In genomic region chrX:107542500-107542899, GRCh38 we compare ENCODE assay signal across 9 cellular contexts.
DNase-seq lines count a peak whose midpoint lies in the region; ATAC-seq and TF ChIP-seq lines count a peak whose summit lies in the region.
"Had no signal": no experiment of that assay in that cellular context is flagged by ENCODE, and none has a peak within 500 bp of the region (broad histone marks: within the 10 kb centered on the region; RNA-seq: fewer than 3 reads in every experiment).

No MANE protein-coding gene starts in this region.

- no peak for ATAC-seq in HG03097 (IDR thresholded peaks at IDR 0.05; ENCODE audit: low FRiP score, unreplicated experiment)

- DNase-seq in COLO668 (lab: John Stamatoyannopoulos, UW; ENCODE audit: unreplicated experiment) (peak; percentile 3), HEK293T (ENCODE audit: extremely low spot score) (peak; percentile 40), RPMI7951 (ENCODE audit: low read depth) (peak; percentile 40), inferior parietal cortex (ENCODE audit: extremely low spot score) (peak; percentile 20), UCSD-AML1 (lab: John Stamatoyannopoulos, UW; ENCODE audit: unreplicated experiment) (no peak)
- DNase-seq in stimulated activated CD4-positive, alpha-beta T cell treated with anti-CD3 and anti-CD28 coated beads, Interleukin-4, amount 100 ng/mL, for 1 hour: no peak
- no peak for DNase-seq in stimulated activated CD4-positive, alpha-beta T cell treated with anti-CD3 and anti-CD28 coated beads, Interleukin-2, amount 100 ng/mL, for 48 hours
- DNase-seq: stimulated activated CD4-positive, alpha-beta T cell treated with anti-CD3 and anti-CD28 coated beads, Interleukin-4, amount 100 ng/mL, for 4 hours had no signal

- CTCF ChIA-PET in HEK293T (lab: Yijun Ruan, JAX): interaction anchor here (1.0 kb wide), 1 partner anchor 55 kb away, joined by 4 read pairs; no protein-coding TSS in a partner anchor

- POLR2A ChIA-PET in HEK293T (lab: Yijun Ruan, JAX): interaction anchor here (0.9 to 5.2 kb wide), 2 partner anchors 86 to 134 kb away, joined by 3 to 21 read pairs; partner anchors contain the start of gene PRPS1

TF ChIP-seq in HEK293T, 16 proteins besides CTCF, POLR2A, EP300 and RAD21:
- TF ChIP-seq SUZ12 (IDR thresholded peaks at IDR 0.05): no peak

Comparison
In these comparisons a context has a peak if more than half of its experiments do, and no peak if none do; other contexts are left out.
1. DNase-seq: peak in COLO668 (single experiment), HEK293T (single experiment), RPMI7951 (single experiment) and inferior parietal cortex (single experiment); none in UCSD-AML1 (single experiment), stimulated activated CD4-positive, alpha-beta T cell treated with anti-CD3 and anti-CD28 coated beads, Interleukin-4, amount 100 ng/mL, for 1 hour (single experiment) and stimulated activated CD4-positive, alpha-beta T cell treated with anti-CD3 and anti-CD28 coated beads, Interleukin-2, amount 100 ng/mL, for 48 hours (0 of 2).